Comparison of ENCODE assay signal across 26 cellular contexts in the genomic region with DNA sequence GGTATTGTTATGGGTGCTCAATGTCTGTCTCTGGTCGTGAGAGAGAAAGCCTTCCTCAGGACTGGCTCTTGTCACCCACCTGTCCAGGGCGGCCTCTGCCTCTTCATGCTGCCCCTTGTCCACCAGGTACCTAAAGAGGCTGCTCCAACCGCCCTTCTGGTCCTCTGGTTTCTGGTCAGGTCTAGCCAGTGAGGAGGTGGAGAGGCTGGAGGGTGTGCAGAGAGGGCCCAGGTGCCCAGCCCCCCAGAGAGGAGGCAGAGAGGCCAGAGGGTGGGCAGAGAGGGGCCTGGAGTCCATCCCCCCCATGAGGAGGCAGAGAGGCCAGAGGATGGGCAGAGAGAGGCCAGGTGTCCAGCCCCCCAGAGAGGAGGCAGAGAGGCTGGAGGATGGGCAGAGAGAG.
DNase-seq lines count a peak whose midpoint lies in the region; ATAC-seq and TF ChIP-seq lines count a peak whose summit lies in the region.
"Had no signal": no experiment of that assay in that cellular context is flagged by ENCODE, and none has a peak within 500 bp of the region (broad histone marks: within the 10 kb centered on the region; RNA-seq: fewer than 3 reads in every experiment).

No MANE protein-coding gene starts in this region.

- H3K4me1 ChIP-seq in esophagus muscularis mucosa (no peaks in the 10 kb centered on the region), upper lobe of right lung (no peaks in the 10 kb centered on the region), psoas muscle (no peaks in the 10 kb centered on the region)
- H3K4me1 ChIP-seq: A549, BE2C, BLaER1 had no signal

- DNase-seq in stimulated activated naive CD8-positive, alpha-beta T cell treated with anti-CD3 and anti-CD28 coated beads, Interleukin-15, amount 100 ng/mL, for 72 hours: no peak
- DNase-seq in stimulated activated naive CD8-positive, alpha-beta T cell treated with anti-CD3 and anti-CD28 coated beads, Interleukin-15, Interleukin-2, amounts not matched to agents 100 U/mL and 50 U/mL, for 24 hours: no peak
- DNase-seq in esophagus muscularis mucosa (ENCODE audit: extremely low spot score) (peak; percentile 92), osteocyte (ENCODE audit: extremely low spot score, unreplicated experiment) (peak; percentile 75), upper lobe of right lung (no peak), psoas muscle (no peak), AG08395 (ENCODE audit: low spot score) (no peak)
- DNase-seq: BE2C; C1 segment of cervical spinal cord; CD4-positive, alpha-beta memory T cell; CD4-positive, CD25-positive, alpha-beta regulatory T cell; CD8-positive, alpha-beta memory T cell; COR-L47; DMS 273 treated with DMSO at 0.1 percent for 48 hours; DMS153; DMS53; DMS79; DND-41; EL; GDM1 had no signal

- H3K9me3 ChIP-seq in esophagus muscularis mucosa (no peaks in the 10 kb centered on the region), upper lobe of right lung (no peaks in the 10 kb centered on the region), psoas muscle (no peaks in the 10 kb centered on the region)
- H3K9me3 ChIP-seq: A549, BLaER1 had no signal

- H3K4me3 Mint-ChIP-seq in stimulated activated naive CD8-positive, alpha-beta T cell treated with anti-CD3 and anti-CD28 coated beads, Interleukin-15, amount 100 ng/mL, for 72 hours: no peak overlapping the region
- no peak overlapping the region for H3K4me3 Mint-ChIP-seq in osteocyte (ENCODE audit: unreplicated experiment)
- H3K4me3 Mint-ChIP-seq: CD14-positive monocyte; CD4-positive, alpha-beta memory T cell; CD4-positive, CD25-positive, alpha-beta regulatory T cell; CD8-positive, alpha-beta memory T cell had no signal

- peak; percentile 15 for ATAC-seq in stimulated activated naive CD8-positive, alpha-beta T cell treated with anti-CD3 and anti-CD28 coated beads, Interleukin-15, amount 100 ng/mL, for 72 hours
- ATAC-seq in stimulated activated naive CD8-positive, alpha-beta T cell treated with anti-CD3 and anti-CD28 coated beads, Interleukin-15, Interleukin-2, amounts not matched to agents 100 U/mL and 50 U/mL, for 24 hours: no peak
- ATAC-seq in upper lobe of right lung (peak; percentile 6), HG03378 (IDR thresholded peaks at IDR 0.05; ENCODE audit: unreplicated experiment) (no peak), psoas muscle (no peak)
- ATAC-seq: A549, GM12878 had no signal

- H3K27me3 ChIP-seq in esophagus muscularis mucosa (peaks cover 0 to 69% (median 2%) of the 10 kb centered on the region in 4 donors), upper lobe of right lung (peaks cover 8% of the 10 kb centered on the region), psoas muscle (ENCODE audit: insufficient read depth in 3 of 3, low read length in 2 of 3) (no peaks in the 10 kb centered on the region)
- H3K27me3 ChIP-seq: BE2C, BLaER1 had no signal

- H3K4me3 ChIP-seq in esophagus muscularis mucosa (no peak overlapping the region), upper lobe of right lung (no peak overlapping the region), psoas muscle (no peak overlapping the region)
- H3K4me3 ChIP-seq: A549, BLaER1, GM12878 had no signal

- H3K27ac ChIP-seq in esophagus muscularis mucosa (replicated peaks in 1 of 4): no peak overlapping the region
- no peak overlapping the region for H3K27ac ChIP-seq in upper lobe of right lung
- no peak overlapping the region for H3K27ac ChIP-seq in psoas muscle
- H3K27ac ChIP-seq: 22Rv1, A549, BLaER1 had no signal

- H3K36me3 ChIP-seq in esophagus muscularis mucosa (no peaks in the 10 kb centered on the region), upper lobe of right lung (no peaks in the 10 kb centered on the region), psoas muscle (ENCODE audit: insufficient read depth in 1 of 2, low read depth in 1 of 2) (no peaks in the 10 kb centered on the region)
- H3K36me3 ChIP-seq: BE2C, BLaER1 had no signal

- TF ChIP-seq EP300 in esophagus muscularis mucosa (IDR thresholded peaks at IDR 0.05): no peak

- no peak overlapping the region for H3K27ac Mint-ChIP-seq in stimulated activated naive CD8-positive, alpha-beta T cell treated with anti-CD3 and anti-CD28 coated beads, Interleukin-15, amount 100 ng/mL, for 72 hours
- H3K27ac Mint-ChIP-seq in osteocyte (ENCODE audit: unreplicated experiment): no peak overlapping the region
- H3K27ac Mint-ChIP-seq: CD14-positive monocyte; CD4-positive, alpha-beta memory T cell; CD4-positive, CD25-positive, alpha-beta regulatory T cell; CD8-positive, alpha-beta memory T cell had no signal

- no peaks in the 10 kb centered on the region for H3K36me3 Mint-ChIP-seq in osteocyte (ENCODE audit: unreplicated experiment)
- H3K36me3 Mint-ChIP-seq: CD14-positive monocyte; CD4-positive, alpha-beta memory T cell; CD4-positive, CD25-positive, alpha-beta regulatory T cell; CD8-positive, alpha-beta memory T cell had no signal

- 83% methylated on average over 3 of the region's 3 CpGs for WGBS in esophagus muscularis mucosa
- WGBS in psoas muscle, 3 donors: 65 to 77% (median 72%) methylated on average over 3 of the region's 3 CpGs

- H3K27me3 Mint-ChIP-seq in stimulated activated naive CD8-positive, alpha-beta T cell treated with anti-CD3 and anti-CD28 coated beads, Interleukin-15, amount 100 ng/mL, for 72 hours: peaks cover 8% of the 10 kb centered on the region
- no peaks in the 10 kb centered on the region for H3K27me3 Mint-ChIP-seq in osteocyte (ENCODE audit: unreplicated experiment)
- H3K27me3 Mint-ChIP-seq: CD4-positive, CD25-positive, alpha-beta regulatory T cell had no signal

- H3K4me1 Mint-ChIP-seq in stimulated activated naive CD8-positive, alpha-beta T cell treated with anti-CD3 and anti-CD28 coated beads, Interleukin-15, amount 100 ng/mL, for 72 hours: no peaks in the 10 kb centered on the region
- no peaks in the 10 kb centered on the region for H3K4me1 Mint-ChIP-seq in osteocyte (ENCODE audit: unreplicated experiment)
- H3K4me1 Mint-ChIP-seq: CD14-positive monocyte; CD4-positive, alpha-beta memory T cell; CD4-positive, CD25-positive, alpha-beta regulatory T cell; CD8-positive, alpha-beta memory T cell had no signal

- no peaks in the 10 kb centered on the region for H3K9me3 Mint-ChIP-seq in stimulated activated naive CD8-positive, alpha-beta T cell treated with anti-CD3 and anti-CD28 coated beads, Interleukin-15, amount 100 ng/mL, for 72 hours
- no peaks in the 10 kb centered on the region for H3K9me3 Mint-ChIP-seq in osteocyte (ENCODE audit: unreplicated experiment)
- H3K9me3 Mint-ChIP-seq: CD4-positive, alpha-beta memory T cell; CD4-positive, CD25-positive, alpha-beta regulatory T cell; CD8-positive, alpha-beta memory T cell had no signal

- intact Hi-C loops in esophagus muscularis mucosa (cut with DNase I) (no loop called here), upper lobe of right lung (cut with DNase I) (no loop called here), psoas muscle (cut with DNase I) (no loop called here)

- no peak for TF ChIP-seq POLR2A in esophagus muscularis mucosa (IDR thresholded peaks at IDR 0.05; ENCODE audit: low read depth)

- no peak for TF ChIP-seq CTCF in esophagus muscularis mucosa (IDR thresholded peaks at IDR 0.05)
- TF ChIP-seq CTCF in osteocyte (IDR thresholded peaks at IDR 0.05): no peak
- TF ChIP-seq CTCF in upper lobe of right lung (IDR thresholded peaks at IDR 0.05): no peak
- no peak for TF ChIP-seq CTCF in psoas muscle (IDR thresholded peaks at IDR 0.05)

Comparison
In these comparisons a context has a peak if more than half of its experiments do, and no peak if none do; other contexts are left out.
1. ATAC-seq: peak in stimulated activated naive CD8-positive, alpha-beta T cell treated with anti-CD3 and anti-CD28 coated beads, Interleukin-15, amount 100 ng/mL, for 72 hours (single experiment) and upper lobe of right lung (single experiment); none in stimulated activated naive CD8-positive, alpha-beta T cell treated with anti-CD3 and anti-CD28 coated beads, Interleukin-15, Interleukin-2, amounts not matched to agents 100 U/mL and 50 U/mL, for 24 hours (single experiment), HG03378 (single experiment) and psoas muscle (0 of 4).
2. DNase-seq: peak in esophagus muscularis mucosa (single experiment) and osteocyte (single experiment); none in stimulated activated naive CD8-positive, alpha-beta T cell treated with anti-CD3 and anti-CD28 coated beads, Interleukin-15, amount 100 ng/mL, for 72 hours (0 of 2), stimulated activated naive CD8-positive, alpha-beta T cell treated with anti-CD3 and anti-CD28 coated beads, Interleukin-15, Interleukin-2, amounts not matched to agents 100 U/mL and 50 U/mL, for 24 hours (single experiment), upper lobe of right lung (single experiment), psoas muscle (0 of 2) and AG08395 (single experiment).